Comparison of ENCODE assay signal across 1 cellular context in the genomic region with DNA sequence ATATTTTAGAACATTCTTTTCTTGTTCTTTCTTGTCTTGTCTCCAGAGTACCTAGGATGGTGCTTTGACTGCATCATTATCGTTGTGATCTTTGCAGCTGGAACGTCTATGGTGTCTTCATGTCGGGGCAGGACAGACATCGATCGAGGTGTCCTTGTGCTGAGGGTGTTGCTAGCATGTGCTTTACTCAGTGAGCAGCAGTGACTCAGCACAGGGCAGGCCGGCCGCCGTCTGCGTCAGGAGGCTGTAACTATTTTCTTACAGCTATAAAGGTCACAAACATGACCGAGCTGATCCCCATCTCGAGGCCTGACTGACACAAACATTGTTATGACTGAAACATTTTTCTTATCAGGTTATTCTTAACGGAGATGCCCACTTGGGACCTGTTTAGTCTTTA.
A peak's percentile ranks its signal among the peaks of the same experiment; 100 is the strongest.
TF ChIP-seq lines count a peak whose summit lies in the region.

No MANE protein-coding gene starts in this region.

TF ChIP-seq in K562, 482 proteins besides CTCF, POLR2A, EP300 and RAD21 (continued from another document and continues in another):
- TF ChIP-seq PBX2 (CRISPR knock-in tag; IDR thresholded peaks at IDR 0.05; ENCODE audit: low read depth) (no peak), PBX2 (tag; conservative IDR thresholded peaks at IDR 0.05; ENCODE audit: low read depth) (no peak), ZFX (CRISPR knock-in tag; IDR thresholded peaks at IDR 0.05) (peak; percentile 37), ZNF12 (CRISPR knock-in tag; IDR thresholded peaks at IDR 0.05) (no peak), FOXJ3 (CRISPR knock-in tag; IDR thresholded peaks at IDR 0.05) (no peak), SUPT5H (IDR thresholded peaks at IDR 0.05) (no peak), NCOA1 (IDR thresholded peaks at IDR 0.05; ENCODE audit: low read depth) (no peak), POLR3A (IDR thresholded peaks at IDR 0.05; ENCODE audit: borderline replicate concordance, extremely low read depth, insufficient read depth, insufficient read length) (no peak), MCM2 (IDR thresholded peaks at IDR 0.05; ENCODE audit: low read depth) (no peak), SAP30 (IDR thresholded peaks at IDR 0.05; ENCODE audit: borderline replicate concordance, insufficient read depth, low read depth, low read length, poor library complexity, severe bottlenecking) (no peak), ESRRB (CRISPR knock-in tag; IDR thresholded peaks at IDR 0.05; ENCODE audit: borderline replicate concordance) (no peak), ZNF354B (CRISPR knock-in tag; IDR thresholded peaks at IDR 0.05) (no peak), RERE (CRISPR knock-in tag; IDR thresholded peaks at IDR 0.05; ENCODE audit: borderline replicate concordance) (0 out of 2 replicates have a peak, but pooled peaks have one; percentile 42), NELFE (IDR thresholded peaks at IDR 0.05; ENCODE audit: insufficient read depth, insufficient read length) (no peak), HDGF (IDR thresholded peaks at IDR 0.05) (no peak), NFIX (CRISPR knock-in tag; IDR thresholded peaks at IDR 0.05; ENCODE audit: low read depth) (no peak), HEY1 (CRISPR knock-in tag; IDR thresholded peaks at IDR 0.05; ENCODE audit: borderline replicate concordance) (no peak), POLR3G (IDR thresholded peaks at IDR 0.05; ENCODE audit: extremely low read depth, insufficient read length, insufficient replicate concordance) (no peak), BRCA1 (IDR thresholded peaks at IDR 0.05) (no peak), BRCA1 (CRISPR knock-in tag; IDR thresholded peaks at IDR 0.05) (no peak), ZNF24 (IDR thresholded peaks at IDR 0.05) (no peak), ZNF655 (CRISPR knock-in tag; IDR thresholded peaks at IDR 0.05) (no peak), ZNF586 (CRISPR knock-in tag; conservative IDR thresholded peaks at IDR 0.05) (no peak), HDAC2 (IDR thresholded peaks at IDR 0.05) (no peak), ZNF124 (CRISPR knock-in tag; IDR thresholded peaks at IDR 0.05) (no peak), ZBTB1 (CRISPR knock-in tag; IDR thresholded peaks at IDR 0.05; ENCODE audit: borderline replicate concordance, low read depth) (peak; percentile 64; the same call in 1 of the 2 replicates), SRSF9 (IDR thresholded peaks at IDR 0.05; ENCODE audit: borderline replicate concordance, low read depth, low read length) (no peak), ZNF217 (CRISPR knock-in tag; IDR thresholded peaks at IDR 0.05) (no peak), KAT2B (IDR thresholded peaks at IDR 0.05; ENCODE audit: low read depth, low read length) (no peak), BCL6 (CRISPR knock-in tag; IDR thresholded peaks at IDR 0.05) (no peak), ATF1 (CRISPR knock-in tag; IDR thresholded peaks at IDR 0.05) (no peak), ATF1 (tag; IDR thresholded peaks at IDR 0.05) (no peak), ZFP36 (IDR thresholded peaks at IDR 0.05; ENCODE audit: low read depth, low read length, partially characterized antibody) (no peak), ZNF316 (IDR thresholded peaks at IDR 0.05) (no peak), KDM4B (IDR thresholded peaks at IDR 0.05; ENCODE audit: borderline replicate concordance in 2 of 2, low read depth in 1 of 2) (no peak), ZNF232 (CRISPR knock-in tag; IDR thresholded peaks at IDR 0.05) (peak; percentile 85; the same call in 1 of the 2 replicates), SMAD3 (CRISPR knock-in tag; conservative IDR thresholded peaks at IDR 0.05) (no peak), SRSF3 (IDR thresholded peaks at IDR 0.05; ENCODE audit: insufficient read depth, low read length) (no peak)
- TF ChIP-seq, protein P1, sequence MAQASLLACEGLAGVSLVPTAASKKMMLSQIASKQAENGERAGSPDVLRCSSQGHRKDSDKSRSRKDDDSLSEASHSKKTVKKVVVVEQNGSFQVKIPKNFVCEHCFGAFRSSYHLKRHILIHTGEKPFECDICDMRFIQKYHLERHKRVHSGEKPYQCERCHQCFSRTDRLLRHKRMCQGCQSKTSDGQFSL (CRISPR knock-in tag; IDR thresholded peaks at IDR 0.05) = no peak
- TF ChIP-seq, protein P1 (tag; IDR thresholded peaks at IDR 0.05) = no peak
- TF ChIP-seq, protein P2, sequence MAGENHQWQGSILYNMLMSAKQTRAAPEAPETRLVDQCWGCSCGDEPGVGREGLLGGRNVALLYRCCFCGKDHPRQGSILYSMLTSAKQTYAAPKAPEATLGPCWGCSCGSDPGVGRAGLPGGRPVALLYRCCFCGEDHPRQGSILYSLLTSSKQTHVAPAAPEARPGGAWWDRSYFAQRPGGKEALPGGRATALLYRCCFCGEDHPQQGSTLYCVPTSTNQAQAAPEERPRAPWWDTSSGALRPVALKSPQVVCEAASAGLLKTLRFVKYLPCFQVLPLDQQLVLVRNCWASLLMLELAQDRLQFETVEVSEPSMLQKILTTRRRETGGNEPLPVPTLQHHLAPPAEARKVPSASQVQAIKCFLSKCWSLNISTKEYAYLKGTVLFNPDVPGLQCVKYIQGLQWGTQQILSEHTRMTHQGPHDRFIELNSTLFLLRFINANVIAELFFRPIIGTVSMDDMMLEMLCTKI (IDR thresholded peaks at IDR 0.05; ENCODE audit: partially characterized antibody) = no peak
- TF ChIP-seq, protein P3, sequence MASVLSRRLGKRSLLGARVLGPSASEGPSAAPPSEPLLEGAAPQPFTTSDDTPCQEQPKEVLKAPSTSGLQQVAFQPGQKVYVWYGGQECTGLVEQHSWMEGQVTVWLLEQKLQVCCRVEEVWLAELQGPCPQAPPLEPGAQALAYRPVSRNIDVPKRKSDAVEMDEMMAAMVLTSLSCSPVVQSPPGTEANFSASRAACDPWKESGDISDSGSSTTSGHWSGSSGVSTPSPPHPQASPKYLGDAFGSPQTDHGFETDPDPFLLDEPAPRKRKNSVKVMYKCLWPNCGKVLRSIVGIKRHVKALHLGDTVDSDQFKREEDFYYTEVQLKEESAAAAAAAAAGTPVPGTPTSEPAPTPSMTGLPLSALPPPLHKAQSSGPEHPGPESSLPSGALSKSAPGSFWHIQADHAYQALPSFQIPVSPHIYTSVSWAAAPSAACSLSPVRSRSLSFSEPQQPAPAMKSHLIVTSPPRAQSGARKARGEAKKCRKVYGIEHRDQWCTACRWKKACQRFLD (CRISPR knock-in tag; IDR thresholded peaks at IDR 0.05) = no peak
- TF ChIP-seq, protein P4, sequence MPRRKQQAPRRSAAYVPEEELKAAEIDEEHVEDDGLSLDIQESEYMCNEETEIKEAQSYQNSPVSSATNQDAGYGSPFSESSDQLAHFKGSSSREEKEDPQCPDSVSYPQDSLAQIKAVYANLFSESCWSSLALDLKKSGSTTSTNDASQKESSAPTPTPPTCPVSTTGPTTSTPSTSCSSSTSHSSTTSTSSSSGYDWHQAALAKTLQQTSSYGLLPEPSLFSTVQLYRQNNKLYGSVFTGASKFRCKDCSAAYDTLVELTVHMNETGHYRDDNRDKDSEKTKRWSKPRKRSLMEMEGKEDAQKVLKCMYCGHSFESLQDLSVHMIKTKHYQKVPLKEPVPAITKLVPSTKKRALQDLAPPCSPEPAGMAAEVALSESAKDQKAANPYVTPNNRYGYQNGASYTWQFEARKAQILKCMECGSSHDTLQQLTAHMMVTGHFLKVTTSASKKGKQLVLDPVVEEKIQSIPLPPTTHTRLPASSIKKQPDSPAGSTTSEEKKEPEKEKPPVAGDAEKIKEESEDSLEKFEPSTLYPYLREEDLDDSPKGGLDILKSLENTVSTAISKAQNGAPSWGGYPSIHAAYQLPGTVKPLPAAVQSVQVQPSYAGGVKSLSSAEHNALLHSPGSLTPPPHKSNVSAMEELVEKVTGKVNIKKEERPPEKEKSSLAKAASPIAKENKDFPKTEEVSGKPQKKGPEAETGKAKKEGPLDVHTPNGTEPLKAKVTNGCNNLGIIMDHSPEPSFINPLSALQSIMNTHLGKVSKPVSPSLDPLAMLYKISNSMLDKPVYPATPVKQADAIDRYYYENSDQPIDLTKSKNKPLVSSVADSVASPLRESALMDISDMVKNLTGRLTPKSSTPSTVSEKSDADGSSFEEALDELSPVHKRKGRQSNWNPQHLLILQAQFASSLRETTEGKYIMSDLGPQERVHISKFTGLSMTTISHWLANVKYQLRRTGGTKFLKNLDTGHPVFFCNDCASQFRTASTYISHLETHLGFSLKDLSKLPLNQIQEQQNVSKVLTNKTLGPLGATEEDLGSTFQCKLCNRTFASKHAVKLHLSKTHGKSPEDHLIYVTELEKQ (CRISPR knock-in tag; IDR thresholded peaks at IDR 0.05) = no peak
- TF ChIP-seq, protein P5, sequence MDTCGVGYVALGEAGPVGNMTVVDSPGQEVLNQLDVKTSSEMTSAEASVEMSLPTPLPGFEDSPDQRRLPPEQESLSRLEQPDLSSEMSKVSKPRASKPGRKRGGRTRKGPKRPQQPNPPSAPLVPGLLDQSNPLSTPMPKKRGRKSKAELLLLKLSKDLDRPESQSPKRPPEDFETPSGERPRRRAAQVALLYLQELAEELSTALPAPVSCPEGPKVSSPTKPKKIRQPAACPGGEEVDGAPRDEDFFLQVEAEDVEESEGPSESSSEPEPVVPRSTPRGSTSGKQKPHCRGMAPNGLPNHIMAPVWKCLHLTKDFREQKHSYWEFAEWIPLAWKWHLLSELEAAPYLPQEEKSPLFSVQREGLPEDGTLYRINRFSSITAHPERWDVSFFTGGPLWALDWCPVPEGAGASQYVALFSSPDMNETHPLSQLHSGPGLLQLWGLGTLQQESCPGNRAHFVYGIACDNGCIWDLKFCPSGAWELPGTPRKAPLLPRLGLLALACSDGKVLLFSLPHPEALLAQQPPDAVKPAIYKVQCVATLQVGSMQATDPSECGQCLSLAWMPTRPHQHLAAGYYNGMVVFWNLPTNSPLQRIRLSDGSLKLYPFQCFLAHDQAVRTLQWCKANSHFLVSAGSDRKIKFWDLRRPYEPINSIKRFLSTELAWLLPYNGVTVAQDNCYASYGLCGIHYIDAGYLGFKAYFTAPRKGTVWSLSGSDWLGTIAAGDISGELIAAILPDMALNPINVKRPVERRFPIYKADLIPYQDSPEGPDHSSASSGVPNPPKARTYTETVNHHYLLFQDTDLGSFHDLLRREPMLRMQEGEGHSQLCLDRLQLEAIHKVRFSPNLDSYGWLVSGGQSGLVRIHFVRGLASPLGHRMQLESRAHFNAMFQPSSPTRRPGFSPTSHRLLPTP (IDR thresholded peaks at IDR 0.05; ENCODE audit: borderline replicate concordance, extremely low read depth, insufficient read length) = no peak
